In the genomic region with DNA sequence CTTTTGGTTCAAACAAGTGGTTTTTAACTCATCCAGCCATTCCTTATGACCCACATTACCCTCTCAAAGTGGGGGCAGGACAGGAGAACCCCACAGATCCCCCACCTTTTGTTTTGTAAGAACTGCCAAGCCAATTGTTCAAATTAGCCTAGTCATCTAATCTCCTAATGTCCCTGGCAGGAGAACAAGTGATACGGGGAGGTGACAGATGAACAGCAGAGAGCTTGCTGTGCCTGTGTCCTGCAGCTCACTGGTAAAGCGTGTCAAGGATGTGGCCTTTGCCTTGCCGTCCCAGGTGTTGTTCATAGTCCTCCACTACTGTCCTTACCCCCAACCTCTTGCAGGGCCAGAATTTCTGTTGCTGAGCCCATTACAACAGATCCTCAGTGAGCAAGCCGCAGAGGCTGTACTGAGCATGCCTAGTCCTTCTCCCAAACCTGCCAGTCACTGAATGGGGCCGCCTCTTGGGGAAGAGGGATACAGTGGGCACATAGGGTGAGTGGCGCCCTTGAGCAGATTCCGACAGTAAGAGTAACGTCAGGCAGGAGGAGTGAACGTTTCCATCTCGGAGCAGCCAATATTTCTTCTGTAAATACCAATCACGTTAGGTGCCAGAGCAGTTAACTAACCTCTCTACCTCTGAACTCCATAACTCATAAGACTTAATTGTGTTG, we compare ENCODE assay signal across 13 cellular contexts.
DNase-seq lines count a peak whose midpoint lies in the region; ATAC-seq and TF ChIP-seq lines count a peak whose summit lies in the region.
"Had no signal": no experiment of that assay in that cellular context is flagged by ENCODE, and none has a peak within 500 bp of the region (broad histone marks: within the 10 kb centered on the region; RNA-seq: fewer than 3 reads in every experiment).

No MANE protein-coding gene starts in this region.

- H3K27ac Mint-ChIP-seq in WTC11 (no peak overlapping the region), nephron progenitor cell (peak overlapping the region; percentile 98)

- H3K9me3 Mint-ChIP-seq in WTC11 = no peaks in the 10 kb centered on the region
- no peaks in the 10 kb centered on the region for H3K9me3 Mint-ChIP-seq in nephron progenitor cell
- H3K9me3 Mint-ChIP-seq: T-helper 1 cell treated with Interleukin-12 subunit alpha and Interleukin-12 subunit beta and Interleukin-4 antibody, amounts not matched to agents 30 μg/mL and 1 μg/mL, for 36 hours had no signal

- H3K27me3 Mint-ChIP-seq in WTC11 (ENCODE audit: low read depth) = no peaks in the 10 kb centered on the region
- no peaks in the 10 kb centered on the region for H3K27me3 Mint-ChIP-seq in nephron progenitor cell (ENCODE audit: low read depth, poor library complexity)

- no peaks in the 10 kb centered on the region for H3K36me3 Mint-ChIP-seq in WTC11
- H3K36me3 Mint-ChIP-seq in nephron progenitor cell (ENCODE audit: low read depth) = peaks cover 24% of the 10 kb centered on the region

- H3K4me1 Mint-ChIP-seq in WTC11 = peaks cover 43% of the 10 kb centered on the region
- H3K4me1 Mint-ChIP-seq in nephron progenitor cell = peaks cover 89% of the 10 kb centered on the region

- no peak overlapping the region for H3K4me3 Mint-ChIP-seq in WTC11
- H3K4me3 Mint-ChIP-seq in nephron progenitor cell = peak overlapping the region; percentile 41
- H3K4me3 Mint-ChIP-seq: T-helper 1 cell treated with Interleukin-12 subunit alpha and Interleukin-12 subunit beta and Interleukin-4 antibody, amounts not matched to agents 30 μg/mL and 1 μg/mL, for 36 hours had no signal

- peak; percentile 89 for ATAC-seq in WTC11

- POLR2A ChIA-PET in WTC11 (lab: Charles Lee) = no interaction called here

- TF ChIP-seq CTCF in WTC11 (IDR thresholded peaks at IDR 0.05) (no peak), nephron progenitor cell (IDR thresholded peaks at IDR 0.05) (no peak)

- CTCF ChIA-PET in WTC11 (lab: Charles Lee) = no interaction called here

- peak; percentile 28 for DNase-seq in Ammon's horn (ENCODE audit: low spot score)
- peak; percentile 28 for DNase-seq in WTC11 (ENCODE audit: low spot score)
- DNase-seq in head of caudate nucleus = peak in 26 of 42 donors; percentile 13 to 68 (median 34)
- DNase-seq in nephron progenitor cell = peak; percentile 20
- DNase-seq in ureter (ENCODE audit: low spot score) = no peak
- no peak for DNase-seq in GM03348 (ENCODE audit: low spot score)
- no peak for DNase-seq in AG08395 (ENCODE audit: low spot score)
- DNase-seq in LoVo (ENCODE audit: low spot score) = no peak
- DNase-seq: erythroblast, NCI-H1417, NCI-H2227 treated with DMSO at 0.1 percent for 48 hours, WERI-Rb-1 had no signal

- intact Hi-C loops in head of caudate nucleus (cut with DNase I) = no loop called here

TF ChIP-seq in WTC11, 78 proteins besides CTCF, POLR2A, EP300 and RAD21:
- no peak for TF ChIP-seq ZNF138 (CRISPR knock-in tag; conservative IDR thresholded peaks at IDR 0.05)
- no peak for TF ChIP-seq NR3C1 (CRISPR knock-in tag; conservative IDR thresholded peaks at IDR 0.05; ENCODE audit: low read depth)
- no peak for TF ChIP-seq ELF4 (CRISPR knock-in tag; IDR thresholded peaks at IDR 0.05; ENCODE audit: low read depth)
- TF ChIP-seq, protein P1, sequence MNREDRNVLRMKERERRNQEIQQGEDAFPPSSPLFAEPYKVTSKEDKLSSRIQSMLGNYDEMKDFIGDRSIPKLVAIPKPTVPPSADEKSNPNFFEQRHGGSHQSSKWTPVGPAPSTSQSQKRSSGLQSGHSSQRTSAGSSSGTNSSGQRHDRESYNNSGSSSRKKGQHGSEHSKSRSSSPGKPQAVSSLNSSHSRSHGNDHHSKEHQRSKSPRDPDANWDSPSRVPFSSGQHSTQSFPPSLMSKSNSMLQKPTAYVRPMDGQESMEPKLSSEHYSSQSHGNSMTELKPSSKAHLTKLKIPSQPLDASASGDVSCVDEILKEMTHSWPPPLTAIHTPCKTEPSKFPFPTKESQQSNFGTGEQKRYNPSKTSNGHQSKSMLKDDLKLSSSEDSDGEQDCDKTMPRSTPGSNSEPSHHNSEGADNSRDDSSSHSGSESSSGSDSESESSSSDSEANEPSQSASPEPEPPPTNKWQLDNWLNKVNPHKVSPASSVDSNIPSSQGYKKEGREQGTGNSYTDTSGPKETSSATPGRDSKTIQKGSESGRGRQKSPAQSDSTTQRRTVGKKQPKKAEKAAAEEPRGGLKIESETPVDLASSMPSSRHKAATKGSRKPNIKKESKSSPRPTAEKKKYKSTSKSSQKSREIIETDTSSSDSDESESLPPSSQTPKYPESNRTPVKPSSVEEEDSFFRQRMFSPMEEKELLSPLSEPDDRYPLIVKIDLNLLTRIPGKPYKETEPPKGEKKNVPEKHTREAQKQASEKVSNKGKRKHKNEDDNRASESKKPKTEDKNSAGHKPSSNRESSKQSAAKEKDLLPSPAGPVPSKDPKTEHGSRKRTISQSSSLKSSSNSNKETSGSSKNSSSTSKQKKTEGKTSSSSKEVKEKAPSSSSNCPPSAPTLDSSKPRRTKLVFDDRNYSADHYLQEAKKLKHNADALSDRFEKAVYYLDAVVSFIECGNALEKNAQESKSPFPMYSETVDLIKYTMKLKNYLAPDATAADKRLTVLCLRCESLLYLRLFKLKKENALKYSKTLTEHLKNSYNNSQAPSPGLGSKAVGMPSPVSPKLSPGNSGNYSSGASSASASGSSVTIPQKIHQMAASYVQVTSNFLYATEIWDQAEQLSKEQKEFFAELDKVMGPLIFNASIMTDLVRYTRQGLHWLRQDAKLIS (CRISPR knock-in tag; IDR thresholded peaks at IDR 0.05; ENCODE audit: borderline replicate concordance) = no peak
- TF ChIP-seq, protein P2, sequence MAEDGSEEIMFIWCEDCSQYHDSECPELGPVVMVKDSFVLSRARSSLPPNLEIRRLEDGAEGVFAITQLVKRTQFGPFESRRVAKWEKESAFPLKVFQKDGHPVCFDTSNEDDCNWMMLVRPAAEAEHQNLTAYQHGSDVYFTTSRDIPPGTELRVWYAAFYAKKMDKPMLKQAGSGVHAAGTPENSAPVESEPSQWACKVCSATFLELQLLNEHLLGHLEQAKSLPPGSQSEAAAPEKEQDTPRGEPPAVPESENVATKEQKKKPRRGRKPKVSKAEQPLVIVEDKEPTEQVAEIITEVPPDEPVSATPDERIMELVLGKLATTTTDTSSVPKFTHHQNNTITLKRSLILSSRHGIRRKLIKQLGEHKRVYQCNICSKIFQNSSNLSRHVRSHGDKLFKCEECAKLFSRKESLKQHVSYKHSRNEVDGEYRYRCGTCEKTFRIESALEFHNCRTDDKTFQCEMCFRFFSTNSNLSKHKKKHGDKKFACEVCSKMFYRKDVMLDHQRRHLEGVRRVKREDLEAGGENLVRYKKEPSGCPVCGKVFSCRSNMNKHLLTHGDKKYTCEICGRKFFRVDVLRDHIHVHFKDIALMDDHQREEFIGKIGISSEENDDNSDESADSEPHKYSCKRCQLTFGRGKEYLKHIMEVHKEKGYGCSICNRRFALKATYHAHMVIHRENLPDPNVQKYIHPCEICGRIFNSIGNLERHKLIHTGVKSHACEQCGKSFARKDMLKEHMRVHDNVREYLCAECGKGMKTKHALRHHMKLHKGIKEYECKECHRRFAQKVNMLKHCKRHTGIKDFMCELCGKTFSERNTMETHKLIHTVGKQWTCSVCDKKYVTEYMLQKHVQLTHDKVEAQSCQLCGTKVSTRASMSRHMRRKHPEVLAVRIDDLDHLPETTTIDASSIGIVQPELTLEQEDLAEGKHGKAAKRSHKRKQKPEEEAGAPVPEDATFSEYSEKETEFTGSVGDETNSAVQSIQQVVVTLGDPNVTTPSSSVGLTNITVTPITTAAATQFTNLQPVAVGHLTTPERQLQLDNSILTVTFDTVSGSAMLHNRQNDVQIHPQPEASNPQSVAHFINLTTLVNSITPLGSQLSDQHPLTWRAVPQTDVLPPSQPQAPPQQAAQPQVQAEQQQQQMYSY (CRISPR knock-in tag; IDR thresholded peaks at IDR 0.05) = no peak
- no peak for TF ChIP-seq ZNF317 (CRISPR knock-in tag; IDR thresholded peaks at IDR 0.05; ENCODE audit: borderline replicate concordance, low read depth)
- no peak for TF ChIP-seq IRF2 (CRISPR knock-in tag; IDR thresholded peaks at IDR 0.05; ENCODE audit: borderline replicate concordance, low read depth)

Comparison
In these comparisons a context has a peak if more than half of its experiments do, and no peak if none do; other contexts are left out.
1. DNase-seq: peak in Ammon's horn (single experiment), WTC11 (single experiment), head of caudate nucleus (26 of 42) and nephron progenitor cell (single experiment); none in ureter (single experiment), GM03348 (single experiment), AG08395 (single experiment) and LoVo (single experiment).